ENCODE assay signal across 12 cellular contexts in genomic region chr11:117022526-117022925, GRCh38.
DNase-seq lines count a peak whose midpoint lies in the region; ATAC-seq lines count a peak whose summit lies in the region.
"Had no signal": no experiment of that assay in that cellular context is flagged by ENCODE, and none has a peak within 500 bp of the region (broad histone marks: within the 10 kb centered on the region; RNA-seq: fewer than 3 reads in every experiment).

No MANE protein-coding gene starts in this region.

- H3K27ac Mint-ChIP-seq in CD4-positive, alpha-beta memory T cell, result peak overlapping the region; percentile 39 to 84 (median 79)
- H3K27ac Mint-ChIP-seq in activated T-helper 1 cell treated with anti-CD3 and anti-CD28 coated beads, Interleukin-12 subunit alpha, Interleukin-12 subunit beta, Interleukin-2, Interleukin-4 antibody, amounts not matched to agents 30 ng/mL and 10 ng/mL and 1 ng/mL, durations not matched to agents 14 hours and 24 hours and 36 hours, result peak overlapping the region; percentile 78
- peak overlapping the region in 8 of 10 donors; percentile 1 to 84 (median 58) for H3K27ac Mint-ChIP-seq in naive thymus-derived CD8-positive, alpha-beta T cell

- H3K36me3 ChIP-seq in CD4-positive, alpha-beta memory T cell (ENCODE audit: insufficient read depth, low read length), result no peaks in the 10 kb centered on the region

- ATAC-seq in GM18868 (IDR thresholded peaks at IDR 0.05; ENCODE audit: unreplicated experiment) (peak; percentile 37), left colon (no peak)
- ATAC-seq in naive thymus-derived CD8-positive, alpha-beta T cell, result peak; percentile 19 to 38

- in situ Hi-C loops in G401 (cut with HindIII; ENCODE audit: low sequenced_read_pairs), result no loop called here

- no peaks in the 10 kb centered on the region for H3K27me3 ChIP-seq in CD4-positive, alpha-beta memory T cell (ENCODE audit: insufficient read depth, low read length)

- no peaks in the 10 kb centered on the region for H3K9me3 Mint-ChIP-seq in CD4-positive, alpha-beta memory T cell
- no peaks in the 10 kb centered on the region for H3K9me3 Mint-ChIP-seq in activated T-helper 1 cell treated with anti-CD3 and anti-CD28 coated beads, Interleukin-12 subunit alpha, Interleukin-12 subunit beta, Interleukin-2, Interleukin-4 antibody, amounts not matched to agents 30 ng/mL and 10 ng/mL and 1 ng/mL, durations not matched to agents 14 hours and 24 hours and 36 hours
- no peaks in the 10 kb centered on the region for H3K9me3 Mint-ChIP-seq in naive thymus-derived CD8-positive, alpha-beta T cell

- peak overlapping the region; percentile 11 to 80 (median 63) for H3K4me3 Mint-ChIP-seq in CD4-positive, alpha-beta memory T cell
- peak overlapping the region; percentile 32 for H3K4me3 Mint-ChIP-seq in activated T-helper 1 cell treated with anti-CD3 and anti-CD28 coated beads, Interleukin-12 subunit alpha, Interleukin-12 subunit beta, Interleukin-2, Interleukin-4 antibody, amounts not matched to agents 30 ng/mL and 10 ng/mL and 1 ng/mL, durations not matched to agents 14 hours and 24 hours and 36 hours
- H3K4me3 Mint-ChIP-seq in naive thymus-derived CD8-positive, alpha-beta T cell, result peak overlapping the region in 8 of 10 donors; percentile 0 to 60 (median 40)

- CTCF ChIA-PET in CD4-positive, alpha-beta memory T cell (lab: Charles Lee; ENCODE audit: partially characterized antibody), result no interaction called here

- DNase-seq in CD4-positive, alpha-beta memory T cell, result peak in 4 of 5 donors; percentile 51 to 67 (median 63)
- no peak for DNase-seq in activated T-helper 1 cell treated with anti-CD3 and anti-CD28 coated beads, Interleukin-12 subunit alpha, Interleukin-12 subunit beta, Interleukin-2, Interleukin-4 antibody, amounts not matched to agents 30 ng/mL and 10 ng/mL and 1 ng/mL, durations not matched to agents 14 hours and 24 hours and 36 hours (ENCODE audit: low spot score)
- peak in 2 of 10 donors; percentile 22 to 24 for DNase-seq in naive thymus-derived CD8-positive, alpha-beta T cell
- DNase-seq in G401 (ENCODE audit: low spot score), result no peak
- DNase-seq in left colon, result no peak
- no peak for DNase-seq in AG20443 (ENCODE audit: low spot score)
- no peak for DNase-seq in NK-92 (lab: John Stamatoyannopoulos, UW; ENCODE audit: unreplicated experiment)
- DNase-seq: activated CD4-positive, alpha-beta T cell treated with anti-CD3 and anti-CD28 coated beads, Interleukin-2, amount 50 U/mL, for 4 hours; NCI-H2107; SW 1271; trophoblast cell had no signal

- H3K27ac ChIP-seq in CD4-positive, alpha-beta memory T cell (ENCODE audit: low read depth, low read length), result no peak overlapping the region

- POLR2A ChIA-PET in CD4-positive, alpha-beta memory T cell (lab: Charles Lee; ENCODE audit: partially characterized antibody), result no interaction called here
- POLR2A ChIA-PET in naive thymus-derived CD8-positive, alpha-beta T cell (lab: Charles Lee), result no interaction called here

- peaks cover 87% of the 10 kb centered on the region for H3K4me1 ChIP-seq in CD4-positive, alpha-beta memory T cell (ENCODE audit: insufficient read depth, low read length)

- H3K27me3 Mint-ChIP-seq in CD4-positive, alpha-beta memory T cell, result no peaks in the 10 kb centered on the region
- no peaks in the 10 kb centered on the region for H3K27me3 Mint-ChIP-seq in activated T-helper 1 cell treated with anti-CD3 and anti-CD28 coated beads, Interleukin-12 subunit alpha, Interleukin-12 subunit beta, Interleukin-2, Interleukin-4 antibody, amounts not matched to agents 30 ng/mL and 10 ng/mL and 1 ng/mL, durations not matched to agents 14 hours and 24 hours and 36 hours (ENCODE audit: insufficient read depth)
- H3K27me3 Mint-ChIP-seq in naive thymus-derived CD8-positive, alpha-beta T cell, result no peaks in the 10 kb centered on the region

- H3K36me3 Mint-ChIP-seq in CD4-positive, alpha-beta memory T cell, result peaks cover 0 to 4% of the 10 kb centered on the region in 2 donors
- H3K36me3 Mint-ChIP-seq in activated T-helper 1 cell treated with anti-CD3 and anti-CD28 coated beads, Interleukin-12 subunit alpha, Interleukin-12 subunit beta, Interleukin-2, Interleukin-4 antibody, amounts not matched to agents 30 ng/mL and 10 ng/mL and 1 ng/mL, durations not matched to agents 14 hours and 24 hours and 36 hours (ENCODE audit: low read depth), result peaks cover 6% of the 10 kb centered on the region
- H3K36me3 Mint-ChIP-seq in naive thymus-derived CD8-positive, alpha-beta T cell, result peaks cover 0 to 2% (median 0%) of the 10 kb centered on the region in 3 donors

- no peak overlapping the region for H3K4me3 ChIP-seq in CD4-positive, alpha-beta memory T cell (ENCODE audit: low read length in 2 of 2)

- intact Hi-C loops in CD4-positive, alpha-beta memory T cell (cut with micrococcal nuclease), result loop anchor here (5.0 kb wide), 1 partner anchor 95 kb away; no protein-coding TSS in a partner anchor
- intact Hi-C loops in activated T-helper 1 cell treated with anti-CD3 and anti-CD28 coated beads, Interleukin-12 subunit alpha, Interleukin-12 subunit beta, Interleukin-2, Interleukin-4 antibody, amounts not matched to agents 30 ng/mL and 10 ng/mL and 1 ng/mL, durations not matched to agents 14 hours and 24 hours and 36 hours (cut with micrococcal nuclease), result loop anchor here (1.0 to 5.0 kb wide), 10 partner anchors 11 to 210 kb away; partner anchors contain the start of genes PCSK7 and RNF214
- intact Hi-C loops in left colon (cut with DNase I, micrococcal nuclease), result no loop called here

- H3K4me1 Mint-ChIP-seq in CD4-positive, alpha-beta memory T cell, result peaks cover 56 to 88% (median 72%) of the 10 kb centered on the region in 4 donors
- H3K4me1 Mint-ChIP-seq in activated T-helper 1 cell treated with anti-CD3 and anti-CD28 coated beads, Interleukin-12 subunit alpha, Interleukin-12 subunit beta, Interleukin-2, Interleukin-4 antibody, amounts not matched to agents 30 ng/mL and 10 ng/mL and 1 ng/mL, durations not matched to agents 14 hours and 24 hours and 36 hours (ENCODE audit: low read depth), result peaks cover 73% of the 10 kb centered on the region
- peaks cover 31 to 91% (median 76%) of the 10 kb centered on the region in 4 donors for H3K4me1 Mint-ChIP-seq in naive thymus-derived CD8-positive, alpha-beta T cell

- H3K9me3 ChIP-seq in CD4-positive, alpha-beta memory T cell (ENCODE audit: control insufficient read depth in 1 of 2, low read length in 2 of 2), result no peaks in the 10 kb centered on the region

Comparison
In these comparisons a context has a peak if more than half of its experiments do, and no peak if none do; other contexts are left out.
1. DNase-seq: peak in CD4-positive, alpha-beta memory T cell (4 of 5); none in activated T-helper 1 cell treated with anti-CD3 and anti-CD28 coated beads, Interleukin-12 subunit alpha, Interleukin-12 subunit beta, Interleukin-2, Interleukin-4 antibody, amounts not matched to agents 30 ng/mL and 10 ng/mL and 1 ng/mL, durations not matched to agents 14 hours and 24 hours and 36 hours (single experiment), G401 (single experiment), left colon (0 of 2), AG20443 (single experiment) and NK-92 (single experiment).
2. intact Hi-C loops: an anchor here in CD4-positive, alpha-beta memory T cell (5.0 kb wide) and activated T-helper 1 cell treated with anti-CD3 and anti-CD28 coated beads, Interleukin-12 subunit alpha, Interleukin-12 subunit beta, Interleukin-2, Interleukin-4 antibody, amounts not matched to agents 30 ng/mL and 10 ng/mL and 1 ng/mL, durations not matched to agents 14 hours and 24 hours and 36 hours (1.0 to 5.0 kb wide); none called in left colon.
3. Peak in every context shown above with its lines, with median percentiles within 50 percentile points of each other: H3K27ac Mint-ChIP-seq and H3K4me3 Mint-ChIP-seq.